1 cellular context compared by ENCODE assay signal in the genomic region with DNA sequence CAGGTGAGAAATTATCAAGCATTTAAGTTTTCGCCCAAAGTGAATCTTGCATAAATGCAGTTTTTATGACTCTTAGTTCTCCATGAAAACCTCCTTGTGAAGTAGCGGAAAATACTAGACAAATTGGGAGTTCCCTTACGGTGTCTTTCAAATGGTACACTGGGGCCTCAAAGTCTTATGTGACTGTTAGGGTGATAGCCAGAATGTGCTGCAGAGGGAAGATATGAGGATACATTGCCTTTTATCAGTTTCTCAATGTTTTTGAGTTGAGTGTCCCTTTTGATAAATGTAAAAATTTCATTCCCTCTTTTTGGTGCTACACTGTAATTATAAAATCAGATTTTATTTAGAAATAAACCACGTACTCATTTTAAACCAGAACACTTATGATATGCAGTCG.
TF ChIP-seq lines count a peak whose summit lies in the region.

No MANE protein-coding gene starts in this region.

TF ChIP-seq in K562, 482 proteins besides CTCF, POLR2A, EP300 and RAD21 (continued from another document and continues in another):
- TF ChIP-seq, protein P1, sequence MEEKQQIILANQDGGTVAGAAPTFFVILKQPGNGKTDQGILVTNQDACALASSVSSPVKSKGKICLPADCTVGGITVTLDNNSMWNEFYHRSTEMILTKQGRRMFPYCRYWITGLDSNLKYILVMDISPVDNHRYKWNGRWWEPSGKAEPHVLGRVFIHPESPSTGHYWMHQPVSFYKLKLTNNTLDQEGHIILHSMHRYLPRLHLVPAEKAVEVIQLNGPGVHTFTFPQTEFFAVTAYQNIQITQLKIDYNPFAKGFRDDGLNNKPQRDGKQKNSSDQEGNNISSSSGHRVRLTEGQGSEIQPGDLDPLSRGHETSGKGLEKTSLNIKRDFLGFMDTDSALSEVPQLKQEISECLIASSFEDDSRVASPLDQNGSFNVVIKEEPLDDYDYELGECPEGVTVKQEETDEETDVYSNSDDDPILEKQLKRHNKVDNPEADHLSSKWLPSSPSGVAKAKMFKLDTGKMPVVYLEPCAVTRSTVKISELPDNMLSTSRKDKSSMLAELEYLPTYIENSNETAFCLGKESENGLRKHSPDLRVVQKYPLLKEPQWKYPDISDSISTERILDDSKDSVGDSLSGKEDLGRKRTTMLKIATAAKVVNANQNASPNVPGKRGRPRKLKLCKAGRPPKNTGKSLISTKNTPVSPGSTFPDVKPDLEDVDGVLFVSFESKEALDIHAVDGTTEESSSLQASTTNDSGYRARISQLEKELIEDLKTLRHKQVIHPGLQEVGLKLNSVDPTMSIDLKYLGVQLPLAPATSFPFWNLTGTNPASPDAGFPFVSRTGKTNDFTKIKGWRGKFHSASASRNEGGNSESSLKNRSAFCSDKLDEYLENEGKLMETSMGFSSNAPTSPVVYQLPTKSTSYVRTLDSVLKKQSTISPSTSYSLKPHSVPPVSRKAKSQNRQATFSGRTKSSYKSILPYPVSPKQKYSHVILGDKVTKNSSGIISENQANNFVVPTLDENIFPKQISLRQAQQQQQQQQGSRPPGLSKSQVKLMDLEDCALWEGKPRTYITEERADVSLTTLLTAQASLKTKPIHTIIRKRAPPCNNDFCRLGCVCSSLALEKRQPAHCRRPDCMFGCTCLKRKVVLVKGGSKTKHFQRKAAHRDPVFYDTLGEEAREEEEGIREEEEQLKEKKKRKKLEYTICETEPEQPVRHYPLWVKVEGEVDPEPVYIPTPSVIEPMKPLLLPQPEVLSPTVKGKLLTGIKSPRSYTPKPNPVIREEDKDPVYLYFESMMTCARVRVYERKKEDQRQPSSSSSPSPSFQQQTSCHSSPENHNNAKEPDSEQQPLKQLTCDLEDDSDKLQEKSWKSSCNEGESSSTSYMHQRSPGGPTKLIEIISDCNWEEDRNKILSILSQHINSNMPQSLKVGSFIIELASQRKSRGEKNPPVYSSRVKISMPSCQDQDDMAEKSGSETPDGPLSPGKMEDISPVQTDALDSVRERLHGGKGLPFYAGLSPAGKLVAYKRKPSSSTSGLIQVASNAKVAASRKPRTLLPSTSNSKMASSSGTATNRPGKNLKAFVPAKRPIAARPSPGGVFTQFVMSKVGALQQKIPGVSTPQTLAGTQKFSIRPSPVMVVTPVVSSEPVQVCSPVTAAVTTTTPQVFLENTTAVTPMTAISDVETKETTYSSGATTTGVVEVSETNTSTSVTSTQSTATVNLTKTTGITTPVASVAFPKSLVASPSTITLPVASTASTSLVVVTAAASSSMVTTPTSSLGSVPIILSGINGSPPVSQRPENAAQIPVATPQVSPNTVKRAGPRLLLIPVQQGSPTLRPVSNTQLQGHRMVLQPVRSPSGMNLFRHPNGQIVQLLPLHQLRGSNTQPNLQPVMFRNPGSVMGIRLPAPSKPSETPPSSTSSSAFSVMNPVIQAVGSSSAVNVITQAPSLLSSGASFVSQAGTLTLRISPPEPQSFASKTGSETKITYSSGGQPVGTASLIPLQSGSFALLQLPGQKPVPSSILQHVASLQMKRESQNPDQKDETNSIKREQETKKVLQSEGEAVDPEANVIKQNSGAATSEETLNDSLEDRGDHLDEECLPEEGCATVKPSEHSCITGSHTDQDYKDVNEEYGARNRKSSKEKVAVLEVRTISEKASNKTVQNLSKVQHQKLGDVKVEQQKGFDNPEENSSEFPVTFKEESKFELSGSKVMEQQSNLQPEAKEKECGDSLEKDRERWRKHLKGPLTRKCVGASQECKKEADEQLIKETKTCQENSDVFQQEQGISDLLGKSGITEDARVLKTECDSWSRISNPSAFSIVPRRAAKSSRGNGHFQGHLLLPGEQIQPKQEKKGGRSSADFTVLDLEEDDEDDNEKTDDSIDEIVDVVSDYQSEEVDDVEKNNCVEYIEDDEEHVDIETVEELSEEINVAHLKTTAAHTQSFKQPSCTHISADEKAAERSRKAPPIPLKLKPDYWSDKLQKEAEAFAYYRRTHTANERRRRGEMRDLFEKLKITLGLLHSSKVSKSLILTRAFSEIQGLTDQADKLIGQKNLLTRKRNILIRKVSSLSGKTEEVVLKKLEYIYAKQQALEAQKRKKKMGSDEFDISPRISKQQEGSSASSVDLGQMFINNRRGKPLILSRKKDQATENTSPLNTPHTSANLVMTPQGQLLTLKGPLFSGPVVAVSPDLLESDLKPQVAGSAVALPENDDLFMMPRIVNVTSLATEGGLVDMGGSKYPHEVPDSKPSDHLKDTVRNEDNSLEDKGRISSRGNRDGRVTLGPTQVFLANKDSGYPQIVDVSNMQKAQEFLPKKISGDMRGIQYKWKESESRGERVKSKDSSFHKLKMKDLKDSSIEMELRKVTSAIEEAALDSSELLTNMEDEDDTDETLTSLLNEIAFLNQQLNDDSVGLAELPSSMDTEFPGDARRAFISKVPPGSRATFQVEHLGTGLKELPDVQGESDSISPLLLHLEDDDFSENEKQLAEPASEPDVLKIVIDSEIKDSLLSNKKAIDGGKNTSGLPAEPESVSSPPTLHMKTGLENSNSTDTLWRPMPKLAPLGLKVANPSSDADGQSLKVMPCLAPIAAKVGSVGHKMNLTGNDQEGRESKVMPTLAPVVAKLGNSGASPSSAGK (IDR thresholded peaks at IDR 0.05), result no peak
- TF ChIP-seq TBP (optimal IDR thresholded peaks at IDR 0.05; ENCODE audit: low read depth, low read length) (no peak), NUFIP1 (IDR thresholded peaks at IDR 0.05; ENCODE audit: partially characterized antibody) (no peak), GTF2F1 (IDR thresholded peaks at IDR 0.05; ENCODE audit: low read depth, low read length) (no peak), POU5F1 (IDR thresholded peaks at IDR 0.05; ENCODE audit: borderline replicate concordance, low read depth, low read length, partially characterized antibody) (no peak), SMARCA5 (IDR thresholded peaks at IDR 0.05) (no peak), FOS (IDR thresholded peaks at IDR 0.05; ENCODE audit: extremely low read depth, insufficient read length) (no peak), NR2F6 (CRISPR knock-in tag; IDR thresholded peaks at IDR 0.05) (no peak), CCAR2 (IDR thresholded peaks at IDR 0.05; ENCODE audit: low read depth, low read length) (no peak), NBN (IDR thresholded peaks at IDR 0.05; ENCODE audit: low read depth) (no peak), GTF2A2 (tag; IDR thresholded peaks at IDR 0.05) (no peak), XRCC4 (IDR thresholded peaks at IDR 0.05; ENCODE audit: extremely low read depth, insufficient read depth, insufficient read length) (no peak), YBX1 (IDR thresholded peaks at IDR 0.05) (no peak), EHMT2 (IDR thresholded peaks at IDR 0.05) (no peak), SAFB (IDR thresholded peaks at IDR 0.05; ENCODE audit: borderline replicate concordance, low read depth, low read length) (no peak), ZNF12 (CRISPR knock-in tag; IDR thresholded peaks at IDR 0.05) (no peak), ARID1B (IDR thresholded peaks at IDR 0.05) (peak; percentile 93), PRPF4 (IDR thresholded peaks at IDR 0.05; ENCODE audit: insufficient read depth, low read depth, low read length, poor library complexity, severe bottlenecking) (no peak), HDAC6 (IDR thresholded peaks at IDR 0.05; ENCODE audit: low read depth, low read length) (no peak), ETS2 (tag; IDR thresholded peaks at IDR 0.05; ENCODE audit: borderline replicate concordance, poor library complexity, severe bottlenecking) (no peak), NCOA1 (IDR thresholded peaks at IDR 0.05; ENCODE audit: low read depth) (no peak), NCOA4 (IDR thresholded peaks at IDR 0.05; ENCODE audit: partially characterized antibody) (no peak), CTBP1 (IDR thresholded peaks at IDR 0.05; ENCODE audit: borderline replicate concordance) (no peak), DNMT1 (IDR thresholded peaks at IDR 0.05) (no peak), FOXA3 (CRISPR knock-in tag; conservative IDR thresholded peaks at IDR 0.05 in 1 of 2, IDR thresholded peaks at IDR 0.05 in 1 of 2) (no peak), YY1 (IDR thresholded peaks at IDR 0.05; ENCODE audit: borderline replicate concordance in 1 of 3, control insufficient read depth in 1 of 3, extremely low read depth in 1 of 3, insufficient read depth in 3 of 3, insufficient read length in 1 of 3, insufficient replicate concordance in 2 of 3, low read depth in 1 of 3, low read length in 2 of 3) (no peak), ZC3H8 (IDR thresholded peaks at IDR 0.05) (no peak), PURB (CRISPR knock-in tag; IDR thresholded peaks at IDR 0.05; ENCODE audit: low read depth) (no peak), ZNF644 (tag; IDR thresholded peaks at IDR 0.05; ENCODE audit: low read depth) (no peak)
- TF ChIP-seq, protein P2, sequence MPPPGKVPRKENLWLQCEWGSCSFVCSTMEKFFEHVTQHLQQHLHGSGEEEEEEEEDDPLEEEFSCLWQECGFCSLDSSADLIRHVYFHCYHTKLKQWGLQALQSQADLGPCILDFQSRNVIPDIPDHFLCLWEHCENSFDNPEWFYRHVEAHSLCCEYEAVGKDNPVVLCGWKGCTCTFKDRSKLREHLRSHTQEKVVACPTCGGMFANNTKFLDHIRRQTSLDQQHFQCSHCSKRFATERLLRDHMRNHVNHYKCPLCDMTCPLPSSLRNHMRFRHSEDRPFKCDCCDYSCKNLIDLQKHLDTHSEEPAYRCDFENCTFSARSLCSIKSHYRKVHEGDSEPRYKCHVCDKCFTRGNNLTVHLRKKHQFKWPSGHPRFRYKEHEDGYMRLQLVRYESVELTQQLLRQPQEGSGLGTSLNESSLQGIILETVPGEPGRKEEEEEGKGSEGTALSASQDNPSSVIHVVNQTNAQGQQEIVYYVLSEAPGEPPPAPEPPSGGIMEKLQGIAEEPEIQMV (tag; conservative IDR thresholded peaks at IDR 0.05; ENCODE audit: low read depth), result no peak
- TF ChIP-seq, protein P3, sequence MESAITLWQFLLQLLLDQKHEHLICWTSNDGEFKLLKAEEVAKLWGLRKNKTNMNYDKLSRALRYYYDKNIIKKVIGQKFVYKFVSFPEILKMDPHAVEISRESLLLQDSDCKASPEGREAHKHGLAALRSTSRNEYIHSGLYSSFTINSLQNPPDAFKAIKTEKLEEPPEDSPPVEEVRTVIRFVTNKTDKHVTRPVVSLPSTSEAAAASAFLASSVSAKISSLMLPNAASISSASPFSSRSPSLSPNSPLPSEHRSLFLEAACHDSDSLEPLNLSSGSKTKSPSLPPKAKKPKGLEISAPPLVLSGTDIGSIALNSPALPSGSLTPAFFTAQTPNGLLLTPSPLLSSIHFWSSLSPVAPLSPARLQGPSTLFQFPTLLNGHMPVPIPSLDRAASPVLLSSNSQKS (CRISPR knock-in tag; IDR thresholded peaks at IDR 0.05), result no peak
- TF ChIP-seq, protein P4, sequence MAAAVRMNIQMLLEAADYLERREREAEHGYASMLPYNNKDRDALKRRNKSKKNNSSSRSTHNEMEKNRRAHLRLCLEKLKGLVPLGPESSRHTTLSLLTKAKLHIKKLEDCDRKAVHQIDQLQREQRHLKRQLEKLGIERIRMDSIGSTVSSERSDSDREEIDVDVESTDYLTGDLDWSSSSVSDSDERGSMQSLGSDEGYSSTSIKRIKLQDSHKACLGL (CRISPR knock-in tag; IDR thresholded peaks at IDR 0.05; ENCODE audit: borderline replicate concordance, poor library complexity, severe bottlenecking), result no peak
- TF ChIP-seq, protein P5, sequence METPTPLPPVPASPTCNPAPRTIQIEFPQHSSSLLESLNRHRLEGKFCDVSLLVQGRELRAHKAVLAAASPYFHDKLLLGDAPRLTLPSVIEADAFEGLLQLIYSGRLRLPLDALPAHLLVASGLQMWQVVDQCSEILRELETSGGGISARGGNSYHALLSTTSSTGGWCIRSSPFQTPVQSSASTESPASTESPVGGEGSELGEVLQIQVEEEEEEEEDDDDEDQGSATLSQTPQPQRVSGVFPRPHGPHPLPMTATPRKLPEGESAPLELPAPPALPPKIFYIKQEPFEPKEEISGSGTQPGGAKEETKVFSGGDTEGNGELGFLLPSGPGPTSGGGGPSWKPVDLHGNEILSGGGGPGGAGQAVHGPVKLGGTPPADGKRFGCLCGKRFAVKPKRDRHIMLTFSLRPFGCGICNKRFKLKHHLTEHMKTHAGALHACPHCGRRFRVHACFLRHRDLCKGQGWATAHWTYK (CRISPR knock-in tag; IDR thresholded peaks at IDR 0.05), result no peak
- TF ChIP-seq, protein P6, sequence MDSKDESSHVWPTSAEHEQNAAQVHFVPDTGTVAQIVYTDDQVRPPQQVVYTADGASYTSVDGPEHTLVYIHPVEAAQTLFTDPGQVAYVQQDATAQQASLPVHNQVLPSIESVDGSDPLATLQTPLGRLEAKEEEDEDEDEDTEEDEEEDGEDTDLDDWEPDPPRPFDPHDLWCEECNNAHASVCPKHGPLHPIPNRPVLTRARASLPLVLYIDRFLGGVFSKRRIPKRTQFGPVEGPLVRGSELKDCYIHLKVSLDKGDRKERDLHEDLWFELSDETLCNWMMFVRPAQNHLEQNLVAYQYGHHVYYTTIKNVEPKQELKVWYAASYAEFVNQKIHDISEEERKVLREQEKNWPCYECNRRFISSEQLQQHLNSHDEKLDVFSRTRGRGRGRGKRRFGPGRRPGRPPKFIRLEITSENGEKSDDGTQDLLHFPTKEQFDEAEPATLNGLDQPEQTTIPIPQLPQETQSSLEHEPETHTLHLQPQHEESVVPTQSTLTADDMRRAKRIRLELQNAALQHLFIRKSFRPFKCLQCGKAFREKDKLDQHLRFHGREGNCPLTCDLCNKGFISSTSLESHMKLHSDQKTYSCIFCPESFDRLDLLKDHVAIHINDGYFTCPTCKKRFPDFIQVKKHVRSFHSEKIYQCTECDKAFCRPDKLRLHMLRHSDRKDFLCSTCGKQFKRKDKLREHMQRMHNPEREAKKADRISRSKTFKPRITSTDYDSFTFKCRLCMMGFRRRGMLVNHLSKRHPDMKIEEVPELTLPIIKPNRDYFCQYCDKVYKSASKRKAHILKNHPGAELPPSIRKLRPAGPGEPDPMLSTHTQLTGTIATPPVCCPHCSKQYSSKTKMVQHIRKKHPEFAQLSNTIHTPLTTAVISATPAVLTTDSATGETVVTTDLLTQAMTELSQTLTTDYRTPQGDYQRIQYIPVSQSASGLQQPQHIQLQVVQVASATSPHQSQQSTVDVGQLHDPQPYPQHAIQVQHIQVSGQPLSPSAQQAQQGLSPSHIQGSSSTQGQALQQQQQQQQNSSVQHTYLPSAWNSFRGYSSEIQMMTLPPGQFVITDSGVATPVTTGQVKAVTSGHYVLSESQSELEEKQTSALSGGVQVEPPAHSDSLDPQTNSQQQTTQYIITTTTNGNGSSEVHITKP (IDR thresholded peaks at IDR 0.05; ENCODE audit: partially characterized antibody), result no peak
- TF ChIP-seq, protein P7, sequence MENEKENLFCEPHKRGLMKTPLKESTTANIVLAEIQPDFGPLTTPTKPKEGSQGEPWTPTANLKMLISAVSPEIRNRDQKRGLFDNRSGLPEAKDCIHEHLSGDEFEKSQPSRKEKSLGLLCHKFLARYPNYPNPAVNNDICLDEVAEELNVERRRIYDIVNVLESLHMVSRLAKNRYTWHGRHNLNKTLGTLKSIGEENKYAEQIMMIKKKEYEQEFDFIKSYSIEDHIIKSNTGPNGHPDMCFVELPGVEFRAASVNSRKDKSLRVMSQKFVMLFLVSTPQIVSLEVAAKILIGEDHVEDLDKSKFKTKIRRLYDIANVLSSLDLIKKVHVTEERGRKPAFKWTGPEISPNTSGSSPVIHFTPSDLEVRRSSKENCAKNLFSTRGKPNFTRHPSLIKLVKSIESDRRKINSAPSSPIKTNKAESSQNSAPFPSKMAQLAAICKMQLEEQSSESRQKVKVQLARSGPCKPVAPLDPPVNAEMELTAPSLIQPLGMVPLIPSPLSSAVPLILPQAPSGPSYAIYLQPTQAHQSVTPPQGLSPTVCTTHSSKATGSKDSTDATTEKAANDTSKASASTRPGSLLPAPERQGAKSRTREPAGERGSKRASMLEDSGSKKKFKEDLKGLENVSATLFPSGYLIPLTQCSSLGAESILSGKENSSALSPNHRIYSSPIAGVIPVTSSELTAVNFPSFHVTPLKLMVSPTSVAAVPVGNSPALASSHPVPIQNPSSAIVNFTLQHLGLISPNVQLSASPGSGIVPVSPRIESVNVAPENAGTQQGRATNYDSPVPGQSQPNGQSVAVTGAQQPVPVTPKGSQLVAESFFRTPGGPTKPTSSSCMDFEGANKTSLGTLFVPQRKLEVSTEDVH (IDR thresholded peaks at IDR 0.05; ENCODE audit: low read depth, partially characterized antibody), result no peak
